20 cellular contexts compared by ENCODE assay signal in the genomic region with DNA sequence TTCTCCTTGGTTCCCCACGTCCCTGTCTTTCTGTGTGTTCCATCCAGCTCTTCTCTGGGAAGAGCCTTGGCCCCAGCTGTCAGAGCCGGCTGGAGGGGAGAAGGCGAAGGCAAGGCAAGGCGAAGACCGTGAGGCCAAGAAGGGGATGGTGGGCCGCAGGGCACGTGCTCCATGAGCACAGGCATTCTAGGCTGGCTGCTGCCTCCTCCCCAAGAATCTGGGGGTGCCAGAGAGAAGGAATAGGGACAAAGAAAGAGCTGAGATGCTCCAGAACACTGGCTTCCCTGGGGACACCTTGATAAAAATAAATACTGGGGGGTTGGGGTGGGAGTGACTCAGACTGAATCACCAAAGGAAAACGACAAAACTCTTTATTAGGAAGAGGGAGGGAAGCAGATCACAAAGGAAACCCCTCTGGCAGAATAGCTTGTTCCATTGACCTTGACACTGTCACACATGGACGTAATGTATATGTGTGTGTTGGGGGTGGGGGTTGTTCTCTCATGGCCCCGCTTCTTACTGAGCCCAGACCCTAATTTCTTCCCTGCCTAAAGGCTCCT. TPM values are rescaled to one million over a fixed set of nuclear protein-coding genes. Genes with fewer than 3 reads are reported as not detected.
A peak's percentile ranks its signal among the peaks of the same experiment; 100 is the strongest.
DNase-seq lines count a peak whose midpoint lies in the region; ATAC-seq and TF ChIP-seq lines count a peak whose summit lies in the region.
"Had no signal": no experiment of that assay in that cellular context is flagged by ENCODE, and none has a peak within 500 bp of the region (broad histone marks: within the 10 kb centered on the region; RNA-seq: fewer than 3 reads in every experiment).

No MANE protein-coding gene starts in this region.

- H3K4me2 ChIP-seq in fibroblast of lung (ENCODE audit: extremely low read depth, insufficient read depth, low read length) (peak overlapping the region; percentile 10), skeletal muscle satellite cell (ENCODE audit: low read length) (peak overlapping the region; percentile 25)

- H3K27ac Mint-ChIP-seq in HFFc6 = peak overlapping the region; percentile 61
- 0 out of 2 replicates have a peak overlapping the region, but pooled peaks have one; percentile 20 for H3K27ac Mint-ChIP-seq in WTC11
- H3K27ac Mint-ChIP-seq: activated CD8-positive, alpha-beta memory T cell treated with anti-CD3 and anti-CD28 coated beads, Interleukin-2, amount 10 ng/mL, durations not matched to agents 7 days and 5 days; T-helper 17 cell had no signal

- H3K4me1 ChIP-seq in fibroblast of lung (ENCODE audit: control insufficient read depth, extremely low read depth, insufficient read depth, low read length) = peaks cover 20% of the 10 kb centered on the region
- H3K4me1 ChIP-seq in skeletal muscle satellite cell (ENCODE audit: control insufficient read depth, insufficient read depth, low read length) = peaks cover 20% of the 10 kb centered on the region

- peak; percentile 37 for DNase-seq in HFFc6
- no peak for DNase-seq in WTC11 (ENCODE audit: low spot score)
- peak; percentile 49 for DNase-seq in fibroblast of lung (ENCODE audit: low read depth in 2 of 2)
- DNase-seq in superior temporal gyrus (ENCODE audit: extremely low spot score) = no peak
- DNase-seq in NOMO-1 treated with DMSO at 0.1 percent for 48 hours (lab: John Stamatoyannopoulos, UW; ENCODE audit: unreplicated experiment) = no peak
- DNase-seq in NCI-H1930 (lab: John Stamatoyannopoulos, UW) = no peak
- DNase-seq: activated CD4-positive, CD25-positive, alpha-beta regulatory T cell treated with anti-CD3 and anti-CD28 coated beads, Interleukin-2, amount 50 U/mL, for 72 hours; activated CD8-positive, alpha-beta memory T cell treated with anti-CD3 and anti-CD28 coated beads, Interleukin-2, amount 10 ng/mL, durations not matched to agents 7 days and 5 days; activated effector memory CD4-positive, alpha-beta T cell treated with Interleukin-2 at 50 U/mL for 16 hours; cortex of kidney; DMS53; NCI-H748 treated with DMSO at 0.1 percent for 48 hours; pancreas; spleen; T-helper 17 cell; thyroid gland had no signal

- H3K4me3 ChIP-seq in fibroblast of lung (replicated peaks in 1 of 4; ENCODE audit: control extremely low read depth in 1 of 4, insufficient read depth in 1 of 4, low read depth in 3 of 4, low read length in 4 of 4) (no peak overlapping the region), skeletal muscle satellite cell (ENCODE audit: low read length) (no peak overlapping the region)
- H3K4me3 ChIP-seq: pancreas, spleen, thyroid gland had no signal

- H3K9ac ChIP-seq in fibroblast of lung (ENCODE audit: insufficient read depth, low read length) = no peak overlapping the region
- no peak overlapping the region for H3K9ac ChIP-seq in skeletal muscle satellite cell (ENCODE audit: low read depth, low read length)

- H4K20me1 ChIP-seq in fibroblast of lung (ENCODE audit: control insufficient read depth, extremely low read depth, insufficient read depth, low read length) = no peaks in the 10 kb centered on the region

- ATAC-seq in WTC11 (no peak), GM21723 (IDR thresholded peaks at IDR 0.05; ENCODE audit: unreplicated experiment) (no peak)
- ATAC-seq: activated CD8-positive, alpha-beta memory T cell treated with anti-CD3 and anti-CD28 coated beads, Interleukin-2, amount 10 ng/mL, durations not matched to agents 7 days and 5 days; left lobe of liver; pancreas; T-helper 17 cell had no signal

- peaks cover 14% of the 10 kb centered on the region for H3K4me1 Mint-ChIP-seq in HFFc6 (ENCODE audit: low read depth)
- H3K4me1 Mint-ChIP-seq in WTC11 = peaks cover 5% of the 10 kb centered on the region

- TF ChIP-seq CTCF in HFFc6 (IDR thresholded peaks at IDR 0.05) = no peak
- no peak for TF ChIP-seq CTCF in WTC11 (IDR thresholded peaks at IDR 0.05)
- no peak for TF ChIP-seq CTCF in fibroblast of lung (conservative IDR thresholded peaks at IDR 0.05 in 1 of 2, IDR thresholded peaks at IDR 0.05 in 1 of 2; ENCODE audit: low read depth in 1 of 2, low read length in 2 of 2)

- H3K27ac ChIP-seq in fibroblast of lung (ENCODE audit: insufficient read depth, low read length) = no peak overlapping the region
- H3K27ac ChIP-seq: pancreas, spleen, thyroid gland had no signal

- CTCF ChIA-PET in WTC11 (lab: Charles Lee) = interaction anchor here (0.9 to 1.6 kb wide), 4 partner anchors 10 to 53 kb away, joined by 3 to 8 read pairs (median 4); a partner anchor contains a TSS

- POLR2A ChIA-PET in WTC11 (lab: Charles Lee) = no interaction called here

- no peak overlapping the region for H2AFZ ChIP-seq in fibroblast of lung (ENCODE audit: low read length)

- no peaks in the 10 kb centered on the region for H3K79me2 ChIP-seq in fibroblast of lung (ENCODE audit: control insufficient read depth, insufficient read depth, low read length)

- H3K27me3 ChIP-seq in fibroblast of lung (ENCODE audit: control insufficient read depth, insufficient read depth, low read length) = no peaks in the 10 kb centered on the region
- H3K27me3 ChIP-seq in skeletal muscle satellite cell (ENCODE audit: control insufficient read depth, insufficient read depth, low read length) = no peaks in the 10 kb centered on the region
- H3K27me3 ChIP-seq: pancreas, spleen, thyroid gland had no signal

- H3K9me3 ChIP-seq in fibroblast of lung (ENCODE audit: control insufficient read depth, insufficient read depth, low read depth, low read length) = no peaks in the 10 kb centered on the region
- no peaks in the 10 kb centered on the region for H3K9me3 ChIP-seq in skeletal muscle satellite cell (replicated peaks; ENCODE audit: low read length)
- H3K9me3 ChIP-seq: pancreas, thyroid gland had no signal

- H3K36me3 Mint-ChIP-seq in HFFc6 (ENCODE audit: low read depth) (peaks cover 10% of the 10 kb centered on the region), WTC11 (peaks cover 68% of the 10 kb centered on the region)
- H3K36me3 Mint-ChIP-seq: activated CD8-positive, alpha-beta memory T cell treated with anti-CD3 and anti-CD28 coated beads, Interleukin-2, amount 10 ng/mL, durations not matched to agents 7 days and 5 days had no signal

- H3K9me3 Mint-ChIP-seq in HFFc6 (peaks cover 20% of the 10 kb centered on the region; the same call in 1 of the 2 replicates), WTC11 (peaks cover 26% of the 10 kb centered on the region)

- H3K36me3 ChIP-seq in fibroblast of lung (ENCODE audit: control insufficient read depth, insufficient read depth, low read length) (no peaks in the 10 kb centered on the region), skeletal muscle satellite cell (ENCODE audit: insufficient read depth, low read length) (peaks cover 3% of the 10 kb centered on the region)
- H3K36me3 ChIP-seq: thyroid gland had no signal

- H3K27me3 Mint-ChIP-seq in HFFc6 (ENCODE audit: insufficient read depth) (no peaks in the 10 kb centered on the region; the same call in 1 of the 2 replicates), WTC11 (ENCODE audit: low read depth) (no peaks in the 10 kb centered on the region)
- H3K27me3 Mint-ChIP-seq: activated CD8-positive, alpha-beta memory T cell treated with anti-CD3 and anti-CD28 coated beads, Interleukin-2, amount 10 ng/mL, durations not matched to agents 7 days and 5 days; T-helper 17 cell had no signal

- H3K4me3 Mint-ChIP-seq in HFFc6 (no peak overlapping the region; the same call in 1 of the 2 replicates), WTC11 (no peak overlapping the region)
- H3K4me3 Mint-ChIP-seq: activated CD8-positive, alpha-beta memory T cell treated with anti-CD3 and anti-CD28 coated beads, Interleukin-2, amount 10 ng/mL, durations not matched to agents 7 days and 5 days; CD14-positive monocyte; T-helper 17 cell had no signal

TF ChIP-seq in WTC11, 78 proteins besides CTCF, POLR2A, EP300 and RAD21:
- TF ChIP-seq, protein P1, sequence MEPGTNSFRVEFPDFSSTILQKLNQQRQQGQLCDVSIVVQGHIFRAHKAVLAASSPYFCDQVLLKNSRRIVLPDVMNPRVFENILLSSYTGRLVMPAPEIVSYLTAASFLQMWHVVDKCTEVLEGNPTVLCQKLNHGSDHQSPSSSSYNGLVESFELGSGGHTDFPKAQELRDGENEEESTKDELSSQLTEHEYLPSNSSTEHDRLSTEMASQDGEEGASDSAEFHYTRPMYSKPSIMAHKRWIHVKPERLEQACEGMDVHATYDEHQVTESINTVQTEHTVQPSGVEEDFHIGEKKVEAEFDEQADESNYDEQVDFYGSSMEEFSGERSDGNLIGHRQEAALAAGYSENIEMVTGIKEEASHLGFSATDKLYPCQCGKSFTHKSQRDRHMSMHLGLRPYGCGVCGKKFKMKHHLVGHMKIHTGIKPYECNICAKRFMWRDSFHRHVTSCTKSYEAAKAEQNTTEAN (CRISPR knock-in tag; IDR thresholded peaks at IDR 0.05) = no peak
- TF ChIP-seq HMGA2 (CRISPR knock-in tag; IDR thresholded peaks at IDR 0.05) = no peak
- TF ChIP-seq ELF4 (CRISPR knock-in tag; IDR thresholded peaks at IDR 0.05; ENCODE audit: low read depth) = no peak
- no peak for TF ChIP-seq FOXJ3 (CRISPR knock-in tag; IDR thresholded peaks at IDR 0.05; ENCODE audit: borderline replicate concordance)
- no peak for TF ChIP-seq ZNF671 (CRISPR knock-in tag; IDR thresholded peaks at IDR 0.05)
- no peak for TF ChIP-seq GRHL2 (CRISPR knock-in tag; IDR thresholded peaks at IDR 0.05; ENCODE audit: insufficient replicate concordance, severe bottlenecking)
- TF ChIP-seq FOXP1 (CRISPR knock-in tag; IDR thresholded peaks at IDR 0.05; ENCODE audit: borderline replicate concordance) = no peak
- TF ChIP-seq, protein P2, sequence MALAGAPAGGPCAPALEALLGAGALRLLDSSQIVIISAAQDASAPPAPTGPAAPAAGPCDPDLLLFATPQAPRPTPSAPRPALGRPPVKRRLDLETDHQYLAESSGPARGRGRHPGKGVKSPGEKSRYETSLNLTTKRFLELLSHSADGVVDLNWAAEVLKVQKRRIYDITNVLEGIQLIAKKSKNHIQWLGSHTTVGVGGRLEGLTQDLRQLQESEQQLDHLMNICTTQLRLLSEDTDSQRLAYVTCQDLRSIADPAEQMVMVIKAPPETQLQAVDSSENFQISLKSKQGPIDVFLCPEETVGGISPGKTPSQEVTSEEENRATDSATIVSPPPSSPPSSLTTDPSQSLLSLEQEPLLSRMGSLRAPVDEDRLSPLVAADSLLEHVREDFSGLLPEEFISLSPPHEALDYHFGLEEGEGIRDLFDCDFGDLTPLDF (CRISPR knock-in tag; IDR thresholded peaks at IDR 0.05) = no peak
- TF ChIP-seq GTF2I (CRISPR knock-in tag; conservative IDR thresholded peaks at IDR 0.05) = no peak
- no peak for TF ChIP-seq TEAD1 (CRISPR knock-in tag; IDR thresholded peaks at IDR 0.05)
- no peak for TF ChIP-seq KAT7 (CRISPR knock-in tag; IDR thresholded peaks at IDR 0.05; ENCODE audit: borderline replicate concordance)

RNA-seq across cellular contexts. Expression of a gene that starts 52.5 kb away (rescaled TPM):
- 1 to 10 TPM; 4.1 to 7.9 (median 6.6) TPM for total RNA-seq in HFFc6 (2021; fragmentation: NEBNext Ultra II Directional; extraction: Animal tissue kit (Norgen Biotek cat#: 25700))
- total RNA-seq in WTC11 (2021) (68.4 to 86.2 TPM (median 69.5 TPM) in 3 replicates), fibroblast of lung (2.8 and 3.3 TPM in 2 replicates)
- polyA plus RNA-seq in fibroblast of lung = 2.0 and 9.2 TPM in 2 replicates
- polyA plus RNA-seq in fibroblast of lung (2012) = 3.7 and 10.2 TPM in 2 replicates
- polyA minus RNA-seq in fibroblast of lung (ENCODE audit: low replicate concordance) = 21.8 and 42.2 TPM in 2 replicates
- 2.3 and 3.3 TPM in 2 replicates for total RNA-seq in skeletal muscle satellite cell (2012; rRNA removed)

Comparison
In these comparisons a context has a peak if more than half of its experiments do, and no peak if none do; other contexts are left out.
1. DNase-seq: peak in HFFc6 (single experiment) and fibroblast of lung (2 of 2); none in WTC11 (single experiment), superior temporal gyrus (single experiment), NOMO-1 treated with DMSO at 0.1 percent for 48 hours (single experiment) and NCI-H1930 (0 of 2).